16 cellular contexts compared by ENCODE assay signal in genomic region chr2:132497591-132497990, GRCh38.
"Had no signal": no experiment of that assay in that cellular context is flagged by ENCODE, and none has a peak within 500 bp of the region (broad histone marks: within the 10 kb centered on the region; RNA-seq: fewer than 3 reads in every experiment).

No MANE protein-coding gene starts in this region.

- H3K36me3 ChIP-seq: pancreas, sigmoid colon had no signal

- H3K27me3 ChIP-seq: pancreas, sigmoid colon had no signal

- H3K4me1 ChIP-seq: pancreas, sigmoid colon had no signal

- H3K4me3 ChIP-seq: mucosa of descending colon, pancreas, sigmoid colon had no signal

- DNase-seq: activated CD4-positive, alpha-beta T cell treated with anti-CD3 and anti-CD28 coated beads, Interleukin-2, amount 50 U/mL, for 1 hour; activated CD8-positive, alpha-beta memory T cell treated with anti-CD3 and anti-CD28 coated beads for 24 hours; activated naive CD4-positive, alpha-beta T cell; foreskin melanocyte; head of caudate nucleus; mucosa of descending colon; naive thymus-derived CD4-positive, alpha-beta T cell; pancreas; sigmoid colon; stimulated activated CD4-positive, alpha-beta T cell treated with anti-CD3 and anti-CD28 coated beads, Interleukin-12 subunit alpha, Interleukin-12 subunit beta, amount 100 ng/mL, for 4 hours; stimulated activated CD4-positive, alpha-beta T cell treated with anti-CD3 and anti-CD28 coated beads, Interleukin-2, amount 100 ng/mL, for 24 hours had no signal

- ATAC-seq: activated CD4-positive, CD25-positive, alpha-beta regulatory T cell treated with anti-CD3 and anti-CD28 coated beads, Interleukin-2, amount 50 U/mL, for 24 hours; left lobe of liver; mucosa of descending colon; naive thymus-derived CD4-positive, alpha-beta T cell; pancreas; stimulated activated effector memory CD8-positive, alpha-beta T cell treated with anti-CD3 and anti-CD28 coated beads, Interleukin-12 subunit alpha, Interleukin-12 subunit beta, amount 100 ng/mL, for 72 hours had no signal

- H3K9me3 ChIP-seq: mucosa of descending colon, pancreas had no signal

- FAIRE-seq: colon, islet of Langerhans, pancreas had no signal

- H3K27ac ChIP-seq: pancreas, sigmoid colon had no signal
